9 cellular contexts compared by ENCODE assay signal in genomic region chrX:153829799-153830631, GRCh38. TPM values are rescaled to one million over a fixed set of nuclear protein-coding genes. Genes with fewer than 3 reads are reported as not detected.
DNase-seq lines count a peak whose midpoint lies in the region; ATAC-seq and TF ChIP-seq lines count a peak whose summit lies in the region.
"Had no signal": no experiment of that assay in that cellular context is flagged by ENCODE, and none has a peak within 500 bp of the region (broad histone marks: within the 10 kb centered on the region; RNA-seq: fewer than 3 reads in every experiment).

Gene PDZD4, minus strand, starts transcription at chrX:153830544. Its CDS starts 246 bp downstream, at chrX:153830298.

- H3K9me3 ChIP-seq in esophagus squamous epithelium (no peaks in the 10 kb centered on the region), psoas muscle (no peaks in the 10 kb centered on the region)

- H3K27ac ChIP-seq in esophagus squamous epithelium, result no peak within 1 kb of the TSS
- no peak within 1 kb of the TSS for H3K27ac ChIP-seq in psoas muscle
- H3K27ac ChIP-seq: RWPE1 had no signal

- DNase-seq in GM13976 (ENCODE audit: low spot score) (peak; percentile 29), SK-MEL-5 (ENCODE audit: low read depth, low spot score) (no peak), esophagus squamous epithelium (lab: John Stamatoyannopoulos, UW) (no peak), psoas muscle (no peak), mesenteric fat pad (ENCODE audit: low spot score) (no peak)

- 35% methylated on average over 4 of the region's 96 CpGs; no CpG with 5 or more reads in 1 of the 2 donors for WGBS in esophagus squamous epithelium, 2 donors
- 1 to 17% (median 2%) methylated on average over 33 to 77 of the region's 96 CpGs for WGBS in psoas muscle, 3 donors

- intact Hi-C loops in esophagus squamous epithelium (cut with DNase I) (no loop called here), psoas muscle (cut with DNase I) (no loop called here)

- H3K4me1 ChIP-seq in esophagus squamous epithelium (peaks cover 0 to 22% (median 4%) of the 10 kb centered on the region in 3 donors), psoas muscle (no peaks in the 10 kb centered on the region)

- no peak for TF ChIP-seq POLR2A in esophagus squamous epithelium (IDR thresholded peaks at IDR 0.05)

- TF ChIP-seq CTCF in GM13976 (IDR thresholded peaks at IDR 0.05; ENCODE audit: borderline replicate concordance, control extremely low read depth, extremely low read depth, insufficient read depth, missing control alignments) (no peak), esophagus squamous epithelium (IDR thresholded peaks at IDR 0.05) (no peak), psoas muscle (IDR thresholded peaks at IDR 0.05) (no peak)

- peak in 1 of 4 donors; percentile 16 for ATAC-seq in psoas muscle
- ATAC-seq in GM21717 (IDR thresholded peaks at IDR 0.05; ENCODE audit: unreplicated experiment), result no peak
- ATAC-seq in GM19324 (IDR thresholded peaks at IDR 0.05; ENCODE audit: low FRiP score, unreplicated experiment), result no peak
- ATAC-seq in HG02970 (IDR thresholded peaks at IDR 0.05; ENCODE audit: low FRiP score, unreplicated experiment), result no peak

- H3K4me3 ChIP-seq in esophagus squamous epithelium, result peak within 1 kb of the TSS; percentile 19 to 63 (median 43)
- peak within 1 kb of the TSS; percentile 58 for H3K4me3 ChIP-seq in psoas muscle

- H3K27me3 ChIP-seq in esophagus squamous epithelium (peaks cover 0 to 51% (median 3%) of the 10 kb centered on the region in 4 donors), psoas muscle (ENCODE audit: insufficient read depth in 3 of 3, low read length in 2 of 3) (peaks cover 0 to 61% (median 2%) of the 10 kb centered on the region in 3 donors)

- no peaks in the 10 kb centered on the region for H3K36me3 ChIP-seq in esophagus squamous epithelium
- H3K36me3 ChIP-seq in psoas muscle (ENCODE audit: insufficient read depth in 1 of 2, low read depth in 1 of 2), result no peaks in the 10 kb centered on the region

- in situ Hi-C loops in GM13976 (cut with MboI; ENCODE audit: low sequenced_read_pairs, unreplicated experiment) (no loop called here), SK-MEL-5 (cut with HindIII; ENCODE audit: low pct_unique_long_range_greater_than_20kb, low sequenced_read_pairs) (no loop called here)

RNA-seq across cellular contexts. Expression of gene PDZD4, which starts in this region (rescaled TPM):
- total RNA-seq in SK-MEL-5 (2014; rRNA removed; shearing (Covaris generic)), result 14.6 and 15.2 TPM in 2 replicates
- polyA plus RNA-seq in SK-MEL-5 (2015; cell fraction: cytosol; rRNA removed), result 21.7 and 24.1 TPM in 2 replicates
- polyA plus RNA-seq in SK-MEL-5 (2015; cell fraction: nucleus; rRNA removed), result 115 and 121 TPM in 2 replicates
- 1 to 10 TPM in 3 of 4 donors, under 1 TPM in 1; 0.97 to 3.4 (median 1.9) TPM for total RNA-seq in esophagus squamous epithelium
- total RNA-seq in psoas muscle, result 1 to 10 TPM in 3 of 4 donors, under 1 TPM in 1; 0.50 to 2.1 (median 1.4) TPM
- polyA plus RNA-seq in psoas muscle, result 1 to 10 TPM in 1 of 3 donors, under 1 TPM in 2; 0.65 to 1.3 (median 0.79) TPM
- total RNA-seq in mesenteric fat pad, result 2.5 TPM
